ENCODE assay signal across 9 cellular contexts in genomic region chrX:14027031-14027430, GRCh38. TPM values are rescaled to one million over a fixed set of nuclear protein-coding genes. Genes with fewer than 3 reads are reported as not detected.
DNase-seq lines count a peak whose midpoint lies in the region; ATAC-seq, FAIRE-seq and TF ChIP-seq lines count a peak whose summit lies in the region.
"Had no signal": no experiment of that assay in that cellular context is flagged by ENCODE, and none has a peak within 500 bp of the region (broad histone marks: within the 10 kb centered on the region; RNA-seq: fewer than 3 reads in every experiment).

No MANE protein-coding gene starts in this region.

- CTCF ChIA-PET in PC-9 (lab: Charles Lee): no interaction called here
- CTCF ChIA-PET in mammary epithelial cell (lab: Charles Lee; ENCODE audit: low non-redundant PET): no interaction called here

- H3K4me3 Mint-ChIP-seq in neural progenitor cell: no peak overlapping the region

- H3K27ac Mint-ChIP-seq in neural progenitor cell: peak overlapping the region; percentile 5

- peaks cover 24% of the 10 kb centered on the region for H3K4me1 Mint-ChIP-seq in neural progenitor cell

- H3K9me3 ChIP-seq in PC-9 (ENCODE audit: insufficient read depth, low read depth) (no peaks in the 10 kb centered on the region), mammary epithelial cell (replicated peaks; ENCODE audit: insufficient read depth, low read length) (no peaks in the 10 kb centered on the region), neural progenitor cell (ENCODE audit: low read depth) (peaks cover 7% of the 10 kb centered on the region), smooth muscle cell (replicated peaks; ENCODE audit: low read depth) (no peaks in the 10 kb centered on the region), tibial artery (peaks cover 0 to 2% (median 0%) of the 10 kb centered on the region in 3 donors)

- DNase-seq in GM12892 (ENCODE audit: insufficient read length) (no peak), PC-9 (no peak), mammary epithelial cell (peak; percentile 81), neural progenitor cell (ENCODE audit: low spot score) (no peak), smooth muscle cell (lab: John Stamatoyannopoulos, UW; ENCODE audit: unreplicated experiment) (no peak), tibial artery (no peak)
- DNase-seq: NCI-H1417 treated with DMSO at 0.1 percent for 48 hours had no signal

- ATAC-seq in HG02759 (IDR thresholded peaks at IDR 0.05; ENCODE audit: unreplicated experiment) (no peak), GM21619 (IDR thresholded peaks at IDR 0.05; ENCODE audit: unreplicated experiment) (no peak)

- FAIRE-seq in GM12892 (lab: Jason Lieb, UNC): peak; percentile 78

- no peak overlapping the region for H2AFZ ChIP-seq in PC-9
- no peak overlapping the region for H2AFZ ChIP-seq in mammary epithelial cell (ENCODE audit: low read depth, low read length)
- no peak overlapping the region for H2AFZ ChIP-seq in neural progenitor cell (replicated peaks)
- H2AFZ ChIP-seq in smooth muscle cell (ENCODE audit: low read depth): no peak overlapping the region

- POLR2A ChIA-PET in PC-9 (lab: Charles Lee; ENCODE audit: unreplicated experiment): interaction anchor here (0.6 kb wide), 1 partner anchor 1335 kb away, joined by 3 read pairs; no protein-coding TSS in a partner anchor

- intact Hi-C loops in PC-9 (cut with micrococcal nuclease; ENCODE audit: unreplicated experiment) (no loop called here), mammary epithelial cell (cut with micrococcal nuclease) (loop anchor here (1.0 to 5.0 kb wide), 3 partner anchors 17 to 1650 kb away; no protein-coding TSS in a partner anchor), tibial artery (cut with DNase I; ENCODE audit: low total_unique reads) (no loop called here)

- dilution Hi-C loops in mammary epithelial cell (cut with HindIII; ENCODE audit: low sequenced_read_pairs): no loop called here

- peaks cover 5% of the 10 kb centered on the region; the same call in 1 of the 2 replicates for H3F3A ChIP-seq in PC-9 (ENCODE audit: insufficient read depth, low read depth)
- peaks cover 25% of the 10 kb centered on the region for H3F3A ChIP-seq in neural progenitor cell (ENCODE audit: low read depth)
- no peaks in the 10 kb centered on the region for H3F3A ChIP-seq in smooth muscle cell (ENCODE audit: low read depth)

- in situ Hi-C loops in mammary epithelial cell (cut with MboI; ENCODE audit: low sequenced_read_pairs in 2 of 2): loop anchor here in 1 of 2 donors (5.0 to 25.0 kb wide), 3 partner anchors 102 to 1210 kb away; partner anchors contain the start of gene TCEANC

- H3K4me1 ChIP-seq in PC-9 (replicated peaks; ENCODE audit: insufficient read depth): peaks cover 30% of the 10 kb centered on the region
- peaks cover 39% of the 10 kb centered on the region for H3K4me1 ChIP-seq in mammary epithelial cell (ENCODE audit: insufficient read depth, low read length)
- peaks cover 25% of the 10 kb centered on the region for H3K4me1 ChIP-seq in neural progenitor cell
- H3K4me1 ChIP-seq in smooth muscle cell (ENCODE audit: low read depth): peaks cover 4% of the 10 kb centered on the region
- H3K4me1 ChIP-seq in tibial artery: peaks cover 0 to 21% (median 6%) of the 10 kb centered on the region in 4 donors

- BruUV-seq in PC-9 (replicated peaks; lab: Mats Ljungman, UMichigan): no TSS peak
- no TSS peak for BruUV-seq in mammary epithelial cell (replicated peaks; lab: Mats Ljungman, UMichigan)

- H3K9me2 ChIP-seq in PC-9 (ENCODE audit: insufficient read depth): no peaks in the 10 kb centered on the region

- TF ChIP-seq CTCF in PC-9 (conservative IDR thresholded peaks at IDR 0.05) (no peak), mammary epithelial cell (conservative IDR thresholded peaks at IDR 0.05 in 1 of 2, IDR thresholded peaks at IDR 0.05 in 1 of 2; ENCODE audit: extremely low read depth in 1 of 2, insufficient read depth in 1 of 2, low read depth in 1 of 2, low read length in 2 of 2) (no peak), neural progenitor cell (IDR thresholded peaks at IDR 0.05) (no peak), smooth muscle cell (IDR thresholded peaks at IDR 0.05; ENCODE audit: borderline replicate concordance, insufficient read depth, poor library complexity, severe bottlenecking) (no peak), tibial artery (IDR thresholded peaks at IDR 0.05) (no peak)

- peaks cover 2% of the 10 kb centered on the region for H3K27me3 Mint-ChIP-seq in neural progenitor cell (ENCODE audit: insufficient read depth, low read depth)

- TF ChIP-seq POLR2A in GM12892 (IDR thresholded peaks at IDR 0.05; ENCODE audit: low read depth, low read length): no peak

- no peak overlapping the region; the same call in 1 of the 2 replicates for H3K27ac ChIP-seq in PC-9
- H3K27ac ChIP-seq in mammary epithelial cell (ENCODE audit: insufficient read depth, low read depth, low read length): peak overlapping the region; percentile 87
- peak overlapping the region; percentile 68 for H3K27ac ChIP-seq in neural progenitor cell
- no peak overlapping the region for H3K27ac ChIP-seq in smooth muscle cell (ENCODE audit: low read depth)
- H3K27ac ChIP-seq in tibial artery: peak overlapping the region in 1 of 2 donors; percentile 15

- 0 out of 2 replicates have a peak overlapping the region, but pooled peaks have one; percentile 87 for H3K4me2 ChIP-seq in PC-9
- H3K4me2 ChIP-seq in mammary epithelial cell (ENCODE audit: insufficient read depth, low read depth, low read length): peak overlapping the region; percentile 79
- H3K4me2 ChIP-seq in neural progenitor cell: peak overlapping the region; percentile 47
- H3K4me2 ChIP-seq in smooth muscle cell: no peak overlapping the region

- 27% methylated on average over 1 of the region's 1 CpG for WGBS in mammary epithelial cell (ENCODE audit: low coverage, missing lambda C conversion rate)
- 95% methylated on average over 1 of the region's 1 CpG for WGBS in smooth muscle cell (ENCODE audit: low lambda C conversion rate)

- H3K9me3 Mint-ChIP-seq in neural progenitor cell: peaks cover 9% of the 10 kb centered on the region

- H3K9ac ChIP-seq in mammary epithelial cell (ENCODE audit: insufficient read depth, low read length) (no peak overlapping the region), neural progenitor cell (no peak overlapping the region), smooth muscle cell (ENCODE audit: low read depth) (no peak overlapping the region)

- H3K27me3 ChIP-seq in PC-9 (ENCODE audit: insufficient read depth, low read depth) (no peaks in the 10 kb centered on the region), mammary epithelial cell (ENCODE audit: insufficient read depth, low read length) (no peaks in the 10 kb centered on the region), neural progenitor cell (no peaks in the 10 kb centered on the region), smooth muscle cell (ENCODE audit: low read depth) (no peaks in the 10 kb centered on the region), tibial artery (no peaks in the 10 kb centered on the region)

- H3K79me2 ChIP-seq in PC-9 (ENCODE audit: low read depth) (peaks cover 12% of the 10 kb centered on the region; the same call in 1 of the 2 replicates), mammary epithelial cell (ENCODE audit: insufficient read depth, low read length) (peaks cover 27% of the 10 kb centered on the region), neural progenitor cell (ENCODE audit: low read depth) (peaks cover 17% of the 10 kb centered on the region), smooth muscle cell (ENCODE audit: low read depth) (no peaks in the 10 kb centered on the region)

- H3K36me3 ChIP-seq in PC-9 (ENCODE audit: low read depth) (no peaks in the 10 kb centered on the region), mammary epithelial cell (ENCODE audit: insufficient read depth, low read length) (no peaks in the 10 kb centered on the region), neural progenitor cell (no peaks in the 10 kb centered on the region), smooth muscle cell (ENCODE audit: low read depth) (no peaks in the 10 kb centered on the region), tibial artery (no peaks in the 10 kb centered on the region)

- peaks cover 6% of the 10 kb centered on the region for H3K36me3 Mint-ChIP-seq in neural progenitor cell

- H4K20me1 ChIP-seq in PC-9 (ENCODE audit: insufficient read depth) (no peaks in the 10 kb centered on the region), mammary epithelial cell (ENCODE audit: insufficient read depth, low read length) (no peaks in the 10 kb centered on the region), neural progenitor cell (ENCODE audit: low read depth) (no peaks in the 10 kb centered on the region), smooth muscle cell (ENCODE audit: low read depth) (no peaks in the 10 kb centered on the region)

- H3K4me3 ChIP-seq in PC-9 (no peak overlapping the region), mammary epithelial cell (replicated peaks in 1 of 3; ENCODE audit: insufficient read depth in 1 of 3, low read depth in 2 of 3, low read length in 3 of 3) (no peak overlapping the region), neural progenitor cell (no peak overlapping the region), smooth muscle cell (no peak overlapping the region), tibial artery (no peak overlapping the region)

RNA-seq across cellular contexts. Expression of gene GEMIN8, which starts 2.7 kb away (rescaled TPM):
- 20.4 TPM for polyA plus RNA-seq in GM12892 (2012; ENCODE audit: missing spikeins)
- total RNA-seq in PC-9 (2021): 17.1 and 18.8 TPM in 2 replicates
- total RNA-seq in mammary epithelial cell: 10 to 100 TPM; 14.7 to 25.9 TPM
- 32.3 TPM for polyA plus RNA-seq in mammary epithelial cell
- 1.2 TPM for polyA minus RNA-seq in mammary epithelial cell
- total RNA-seq in neural progenitor cell (ENCODE audit: low replicate concordance): 18.0 and 22.2 TPM in 2 replicates
- 14.8 and 21.5 TPM in 2 replicates for total RNA-seq in smooth muscle cell
- 14.6 and 15.8 TPM in 2 replicates for polyA plus RNA-seq in smooth muscle cell

Comparison
In these comparisons a context has a peak if more than half of its experiments do, and no peak if none do; other contexts are left out.
1. H3K27ac ChIP-seq: peak in mammary epithelial cell (single experiment) and neural progenitor cell (single experiment); none in PC-9 (single experiment) and smooth muscle cell (single experiment).